ENCODE assay signal across 8 cellular contexts in genomic region chr21:42218836-42219605, GRCh38. TPM values are rescaled to one million over a fixed set of nuclear protein-coding genes. Genes with fewer than 3 reads are reported as not detected.
DNase-seq lines count a peak whose midpoint lies in the region; ATAC-seq and TF ChIP-seq lines count a peak whose summit lies in the region.

Gene ABCG1, plus strand, starts transcription at chr21:42219140. Its CDS starts 123 bp downstream, at chr21:42219263.

- H2AFZ ChIP-seq in OCI-LY3 (ENCODE audit: low read depth, low read length) (peak within 1 kb of the TSS; percentile 67), parathyroid adenoma (peak within 1 kb of the TSS; percentile 64)

- H3K79me2 ChIP-seq in OCI-LY3 (ENCODE audit: low read length) (no peaks in the 10 kb centered on the region), parathyroid adenoma (no peaks in the 10 kb centered on the region)

- H3K4me3 ChIP-seq in OCI-LY3 (ENCODE audit: low read length) (peak within 1 kb of the TSS; percentile 70), adipocyte (ENCODE audit: low read length) (peak within 1 kb of the TSS; percentile 70), parathyroid adenoma (ENCODE audit: low read depth, low read length) (peak within 1 kb of the TSS; percentile 83)

- H3K9me3 ChIP-seq in OCI-LY3 (ENCODE audit: insufficient read depth, low read length) (no peaks in the 10 kb centered on the region), adipocyte (ENCODE audit: control insufficient read depth, low read length) (peaks cover 9% of the 10 kb centered on the region), parathyroid adenoma (ENCODE audit: control insufficient read depth, low read length) (no peaks in the 10 kb centered on the region)

- intact Hi-C loops in left cardiac atrium (cut with DNase I): no loop called here

- H3K27me3 ChIP-seq in OCI-LY3 (ENCODE audit: low read depth, low read length) (no peaks in the 10 kb centered on the region), adipocyte (replicated peaks; ENCODE audit: control insufficient read depth, insufficient read depth, low read length) (peaks cover 63% of the 10 kb centered on the region), parathyroid adenoma (ENCODE audit: control insufficient read depth, insufficient read depth, low read length) (no peaks in the 10 kb centered on the region)

- TF ChIP-seq CTCF in OCI-LY3 (IDR thresholded peaks at IDR 0.05; ENCODE audit: low read depth, low read length) (no peak), parathyroid adenoma (IDR thresholded peaks at IDR 0.05) (no peak)

- H3K36me3 ChIP-seq in OCI-LY3 (replicated peaks; ENCODE audit: low read depth, low read length) (no peaks in the 10 kb centered on the region), adipocyte (ENCODE audit: control insufficient read depth, insufficient read depth, low read length, severe bottlenecking) (no peaks in the 10 kb centered on the region), parathyroid adenoma (ENCODE audit: control insufficient read depth, insufficient read depth, low read length) (no peaks in the 10 kb centered on the region)

- DNase-seq in NCI-H187 (lab: John Stamatoyannopoulos, UW): peak; percentile 25 to 61
- no peak for DNase-seq in NCI-H187 treated with DMSO at 0.1 percent for 48 hours (lab: John Stamatoyannopoulos, UW)
- peak; percentile 6 for DNase-seq in adipocyte (ENCODE audit: low read depth)
- DNase-seq in left cardiac atrium: peak; percentile 44

- H3K9ac ChIP-seq in OCI-LY3 (ENCODE audit: low read length): no peak within 1 kb of the TSS
- peak within 1 kb of the TSS; percentile 46 for H3K9ac ChIP-seq in adipocyte (ENCODE audit: low read length)
- H3K9ac ChIP-seq in parathyroid adenoma: peak within 1 kb of the TSS; percentile 28

- H3K4me1 ChIP-seq in OCI-LY3 (ENCODE audit: low read length) (no peaks in the 10 kb centered on the region), adipocyte (ENCODE audit: control insufficient read depth, insufficient read depth, low read length) (peaks cover 10% of the 10 kb centered on the region), parathyroid adenoma (no peaks in the 10 kb centered on the region)

- H3K4me2 ChIP-seq in OCI-LY3 (ENCODE audit: low read length): peak within 1 kb of the TSS; percentile 53
- H3K4me2 ChIP-seq in parathyroid adenoma (ENCODE audit: low read length): peak within 1 kb of the TSS; percentile 80

- H4K20me1 ChIP-seq in OCI-LY3 (ENCODE audit: insufficient read depth, low read length): no peaks in the 10 kb centered on the region

- H3K27ac ChIP-seq in OCI-LY3 (ENCODE audit: low read length): no peak within 1 kb of the TSS
- peak within 1 kb of the TSS; percentile 65 for H3K27ac ChIP-seq in parathyroid adenoma

- ATAC-seq in left cardiac atrium (peak; percentile 79 to 83), GM19324 (IDR thresholded peaks at IDR 0.05; ENCODE audit: low FRiP score, unreplicated experiment) (no peak), HG03039 (IDR thresholded peaks at IDR 0.05; ENCODE audit: unreplicated experiment) (no peak)

RNA-seq across cellular contexts. Expression of gene ABCG1, which starts in this region (rescaled TPM):
- 10 to 100 TPM in 1 of 2 donors, 1 to 10 TPM in 1; 6.3 to 13.5 TPM for total RNA-seq in left cardiac atrium

Comparison
In these comparisons a context has a peak if more than half of its experiments do, and no peak if none do; other contexts are left out.
1. ATAC-seq: peak in left cardiac atrium (2 of 2); none in GM19324 (single experiment) and HG03039 (single experiment).
2. Peak in every context shown above with its lines, with median percentiles within 50 percentile points of each other: H3K4me3 ChIP-seq.